In the genomic region with DNA sequence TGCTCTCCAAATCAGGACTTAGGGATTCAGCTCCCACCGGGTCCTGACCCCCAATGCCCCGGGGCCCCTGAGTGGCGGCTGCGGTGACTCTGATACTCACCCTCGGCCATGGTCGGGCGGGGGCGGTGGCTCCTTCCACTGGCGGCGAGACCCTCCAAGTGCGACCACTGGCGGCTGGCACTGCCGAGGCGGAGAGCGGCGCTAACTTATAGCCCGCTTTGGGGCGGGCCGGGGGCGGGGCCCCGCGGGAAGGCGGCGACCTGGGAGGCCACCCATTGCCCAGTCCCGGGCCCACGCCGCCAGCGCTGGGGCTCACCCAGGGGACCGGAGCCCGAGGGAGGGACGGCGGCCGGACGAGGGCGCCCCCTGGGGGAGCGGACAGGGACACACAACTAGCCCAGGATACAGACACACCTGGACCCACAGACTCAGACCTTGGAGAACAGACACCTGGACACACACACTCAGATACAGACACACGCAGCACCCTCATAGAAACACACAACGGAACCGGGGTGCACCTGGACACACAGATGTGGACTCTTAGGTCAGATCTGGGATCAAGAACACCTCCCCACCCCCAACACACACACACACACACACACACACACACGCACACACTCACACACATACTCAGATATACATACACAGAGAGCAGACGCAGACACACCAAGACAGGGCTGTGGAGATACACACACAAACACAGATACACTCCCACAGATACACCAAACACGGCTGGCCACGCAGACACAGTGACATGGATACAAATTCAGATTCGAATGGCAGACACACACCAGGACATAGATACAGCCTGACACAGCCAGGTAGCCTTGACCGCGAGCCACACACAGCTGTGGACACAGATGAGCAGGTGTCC, we compare ENCODE assay signal across 8 cellular contexts. TPM values are rescaled to one million over a fixed set of nuclear protein-coding genes. Genes with fewer than 3 reads are reported as not detected.
DNase-seq lines count a peak whose midpoint lies in the region; ATAC-seq, FAIRE-seq and TF ChIP-seq lines count a peak whose summit lies in the region.

A gene (minus strand): TSS at position 182 of the 877 bp plus-strand sequence. CDS start 72 bp downstream, at position 110.

- peak; percentile 91 for TF ChIP-seq CTCF in 22Rv1 (IDR thresholded peaks at IDR 0.05)
- TF ChIP-seq CTCF in Peyer's patch (IDR thresholded peaks at IDR 0.05) = peak; percentile 85 to 97 (median 93)
- peak; percentile 79 for TF ChIP-seq CTCF in glutamatergic neuron (IDR thresholded peaks at IDR 0.05; ENCODE audit: partially characterized antibody, unreplicated experiment)
- TF ChIP-seq CTCF in parathyroid adenoma (IDR thresholded peaks at IDR 0.05) = peak; percentile 95

- H3K36me3 Mint-ChIP-seq in activated naive CD4-positive, alpha-beta T cell treated with anti-CD3 and anti-CD28 coated beads for 36 hours (ENCODE audit: low read depth) = no peaks in the 10 kb centered on the region
- H3K36me3 Mint-ChIP-seq in glutamatergic neuron (ENCODE audit: unreplicated experiment) = no peaks in the 10 kb centered on the region

- DNase-seq in GM18507 (ENCODE audit: extremely low spot score, insufficient read length, low read depth) (peak; percentile 71), Peyer's patch (peak; percentile 73 to 91 (median 90)), glutamatergic neuron (peak; percentile 44), NCI-H187 treated with DMSO at 0.1 percent for 48 hours (lab: John Stamatoyannopoulos, UW) (no peak)
- peak; percentile 41 for DNase-seq in activated naive CD4-positive, alpha-beta T cell treated with anti-CD3 and anti-CD28 coated beads for 36 hours

- H3K36me3 ChIP-seq in Peyer's patch (peaks cover 0 to 9% (median 0%) of the 10 kb centered on the region in 3 donors), parathyroid adenoma (ENCODE audit: control insufficient read depth, insufficient read depth, low read length) (no peaks in the 10 kb centered on the region)

- H3K4me1 ChIP-seq in Peyer's patch (peaks cover 0 to 20% (median 3%) of the 10 kb centered on the region in 4 donors), parathyroid adenoma (peaks cover 3% of the 10 kb centered on the region)

- H3K27ac Mint-ChIP-seq in activated naive CD4-positive, alpha-beta T cell treated with anti-CD3 and anti-CD28 coated beads for 36 hours = no peak within 1 kb of the TSS
- peak within 1 kb of the TSS; percentile 2 for H3K27ac Mint-ChIP-seq in glutamatergic neuron (ENCODE audit: unreplicated experiment)

- intact Hi-C loops in activated naive CD4-positive, alpha-beta T cell treated with anti-CD3 and anti-CD28 coated beads for 36 hours (cut with micrococcal nuclease) = loop anchor here (1.0 to 5.0 kb wide), 4 partner anchors 93 to 603 kb away; a partner anchor contains a TSS

- H3K4me3 ChIP-seq in Peyer's patch = peak within 1 kb of the TSS; percentile 48 to 63 (median 50)
- H3K4me3 ChIP-seq in parathyroid adenoma (ENCODE audit: low read depth, low read length) = no peak within 1 kb of the TSS

- TF ChIP-seq POLR2A in Peyer's patch (IDR thresholded peaks at IDR 0.05) = peak; percentile 36 to 71

- H3K27ac ChIP-seq in 22Rv1 (no peak within 1 kb of the TSS), Peyer's patch (peak within 1 kb of the TSS; percentile 45 to 66 (median 60)), parathyroid adenoma (peak within 1 kb of the TSS; percentile 6)

- FAIRE-seq in GM18507 (lab: Jason Lieb, UNC) = peak; percentile 72

- H3K27me3 Mint-ChIP-seq in activated naive CD4-positive, alpha-beta T cell treated with anti-CD3 and anti-CD28 coated beads for 36 hours (ENCODE audit: low read depth) = peaks cover 21% of the 10 kb centered on the region
- H3K27me3 Mint-ChIP-seq in glutamatergic neuron (ENCODE audit: unreplicated experiment) = peaks cover 7% of the 10 kb centered on the region

- no peaks in the 10 kb centered on the region for H3K79me2 ChIP-seq in parathyroid adenoma

- H3K4me1 Mint-ChIP-seq in activated naive CD4-positive, alpha-beta T cell treated with anti-CD3 and anti-CD28 coated beads for 36 hours (ENCODE audit: low read depth) = peaks cover 5% of the 10 kb centered on the region
- no peaks in the 10 kb centered on the region for H3K4me1 Mint-ChIP-seq in glutamatergic neuron (ENCODE audit: low read depth, unreplicated experiment)

- H3K9me3 ChIP-seq in Peyer's patch = no peaks in the 10 kb centered on the region
- H3K9me3 ChIP-seq in parathyroid adenoma (ENCODE audit: control insufficient read depth, low read length) = no peaks in the 10 kb centered on the region

- peak within 1 kb of the TSS; percentile 46 for H3K4me2 ChIP-seq in parathyroid adenoma (ENCODE audit: low read length)

- H3K9me3 Mint-ChIP-seq in activated naive CD4-positive, alpha-beta T cell treated with anti-CD3 and anti-CD28 coated beads for 36 hours = no peaks in the 10 kb centered on the region
- H3K9me3 Mint-ChIP-seq in glutamatergic neuron (ENCODE audit: unreplicated experiment) = peaks cover 2% of the 10 kb centered on the region

- H3K27me3 ChIP-seq in Peyer's patch (no peaks in the 10 kb centered on the region), parathyroid adenoma (ENCODE audit: control insufficient read depth, insufficient read depth, low read length) (no peaks in the 10 kb centered on the region)

- CTCF ChIA-PET in activated naive CD4-positive, alpha-beta T cell treated with anti-CD3 and anti-CD28 coated beads for 36 hours (lab: Charles Lee) = interaction anchor here (0.6 to 1.3 kb wide), 3 partner anchors 35 to 92 kb away, joined by 3 read pairs; no protein-coding TSS in a partner anchor

- ATAC-seq in HG03432 (IDR thresholded peaks at IDR 0.05; ENCODE audit: unreplicated experiment) = peak; percentile 82

- no peak within 1 kb of the TSS for H3K9ac ChIP-seq in parathyroid adenoma

- H3K4me3 Mint-ChIP-seq in activated naive CD4-positive, alpha-beta T cell treated with anti-CD3 and anti-CD28 coated beads for 36 hours = no peak within 1 kb of the TSS
- H3K4me3 Mint-ChIP-seq in glutamatergic neuron (ENCODE audit: unreplicated experiment) = peak within 1 kb of the TSS; percentile 58

- peak within 1 kb of the TSS; percentile 67 for H2AFZ ChIP-seq in parathyroid adenoma

RNA-seq across cellular contexts. Expression of the gene that starts here (rescaled TPM):
- total RNA-seq in Peyer's patch (100 to 1,000 TPM in 3 of 4 donors, 10 to 100 TPM in 1; 31.4 to 216 (median 145) TPM), glutamatergic neuron (ENCODE audit: unreplicated experiment) (not detected)
- not detected for total RNA-seq in activated naive CD4-positive, alpha-beta T cell treated with anti-CD3 and anti-CD28 coated beads for 36 hours

Comparison
In these comparisons a context has a peak if more than half of its experiments do, and no peak if none do; other contexts are left out.
1. RNA of the gene that starts here (total RNA-seq): 31.4 to 216 TPM in Peyer's patch; not detected in glutamatergic neuron (single experiment) and not detected in activated naive CD4-positive, alpha-beta T cell treated with anti-CD3 and anti-CD28 coated beads for 36 hours; every median in the first group is over 10 times any median in the second.
2. Peak in DNase-seq in activated naive CD4-positive, alpha-beta T cell treated with anti-CD3 and anti-CD28 coated beads for 36 hours; RNA of the gene not detected or under 1 TPM.
3. Peak in DNase-seq in glutamatergic neuron; RNA of the gene not detected or under 1 TPM.
4. Peak in every context shown above with its lines, with median percentiles within 50 percentile points of each other: CTCF ChIP-seq.